Comparison of ENCODE assay signal across 27 cellular contexts in genomic region chr1:17525996-17526686, GRCh38. TPM values are rescaled to one million over a fixed set of nuclear protein-coding genes. Genes with fewer than 3 reads are reported as not detected.
DNase-seq lines count a peak whose midpoint lies in the region; ATAC-seq, FAIRE-seq and TF ChIP-seq lines count a peak whose summit lies in the region.
"Had no signal": no experiment of that assay in that cellular context is flagged by ENCODE, and none has a peak within 500 bp of the region (broad histone marks: within the 10 kb centered on the region; RNA-seq: fewer than 3 reads in every experiment).

No MANE protein-coding gene starts in this region.

- no peak overlapping the region for H2AFZ ChIP-seq in HepG2 (ENCODE audit: low read length)
- no peak overlapping the region for H2AFZ ChIP-seq in osteoblast (ENCODE audit: low read length)

- WGBS in HepG2 (ENCODE audit: low lambda C conversion rate), result 15% methylated on average over 3 of the region's 4 CpGs
- WGBS in right lobe of liver (ENCODE audit: insufficient coverage, low coverage, low lambda C conversion rate, missing lambda C conversion rate), result 82% methylated on average over 3 of the region's 4 CpGs
- WGBS in esophagus muscularis mucosa, result 82% methylated on average over 4 of the region's 4 CpGs

- CTCF ChIA-PET in HepG2 (lab: Yijun Ruan, JAX; ENCODE audit: low intra/inter-chr PET ratio, low total read pairs), result no interaction called here

- no peak for ATAC-seq in HepG2
- no peak for ATAC-seq in right lobe of liver
- no peak for ATAC-seq in HG02642 (IDR thresholded peaks at IDR 0.05; ENCODE audit: poor library complexity, unreplicated experiment)
- ATAC-seq: activated T-helper 17 cell treated with anti-CD3 and anti-CD28 coated beads, Interleukin-2, amount 50 U/mL, for 72 hours; GM12878; left colon; naive thymus-derived CD4-positive, alpha-beta T cell; sciatic nerve; T-helper 17 cell had no signal

- no peak overlapping the region for H3K9ac ChIP-seq in HepG2 (ENCODE audit: insufficient read depth, low read depth, low read length)
- H3K9ac ChIP-seq: parathyroid adenoma had no signal

- intact Hi-C loops in HepG2 (cut with micrococcal nuclease; ENCODE audit: unreplicated experiment), result no loop called here
- intact Hi-C loops in right lobe of liver (cut with DNase I), result no loop called here
- intact Hi-C loops in esophagus muscularis mucosa (cut with DNase I), result no loop called here

- H3K9me3 ChIP-seq in HepG2 (ENCODE audit: low read length), result no peaks in the 10 kb centered on the region
- H3K9me3 ChIP-seq in right lobe of liver, result no peaks in the 10 kb centered on the region
- H3K9me3 ChIP-seq in esophagus muscularis mucosa, result no peaks in the 10 kb centered on the region
- no peaks in the 10 kb centered on the region for H3K9me3 ChIP-seq in osteoblast (ENCODE audit: low read depth, low read length)

- H3K27me3 ChIP-seq in HepG2 (ENCODE audit: control insufficient read depth in 1 of 2, insufficient read depth in 2 of 2, low read length in 2 of 2) (peaks cover 4 to 28% of the 10 kb centered on the region in 2 experiments; a peak in 3 of 5 replicates), right lobe of liver (no peaks in the 10 kb centered on the region), esophagus muscularis mucosa (no peaks in the 10 kb centered on the region), osteoblast (ENCODE audit: insufficient read depth, low read length) (peaks cover 5% of the 10 kb centered on the region)

- H3K4me3 ChIP-seq in HepG2 (replicated peaks in 1 of 3; ENCODE audit: insufficient read depth in 1 of 3, low read depth in 2 of 3, low read length in 3 of 3), result no peak overlapping the region
- no peak overlapping the region for H3K4me3 ChIP-seq in right lobe of liver
- no peak overlapping the region for H3K4me3 ChIP-seq in esophagus muscularis mucosa
- no peak overlapping the region for H3K4me3 ChIP-seq in osteoblast (ENCODE audit: insufficient read depth, low read length)
- H3K4me3 ChIP-seq: GM12878, GM23338, SK-N-MC had no signal

- in situ Hi-C loops in HepG2 (cut with HindIII; ENCODE audit: extremely low pct_ligation_motif_present, low pct_unique_long_range_greater_than_20kb), result no loop called here

- no peak for TF ChIP-seq POLR2A in HepG2 (IDR thresholded peaks at IDR 0.05; ENCODE audit: insufficient read depth in 1 of 2, low read depth in 2 of 2, low read length in 2 of 2)
- no peak for TF ChIP-seq POLR2A in right lobe of liver (IDR thresholded peaks at IDR 0.05)
- no peak for TF ChIP-seq POLR2A in esophagus muscularis mucosa (IDR thresholded peaks at IDR 0.05; ENCODE audit: low read depth)

- POLR2A ChIA-PET in HepG2 (lab: Yijun Ruan, JAX), result no interaction called here

- no peak overlapping the region for H3K4me2 ChIP-seq in HepG2 (ENCODE audit: low read depth, low read length)
- H3K4me2 ChIP-seq in osteoblast (ENCODE audit: insufficient read depth, low read length), result no peak overlapping the region
- H3K4me2 ChIP-seq: GM23338 had no signal

- TF ChIP-seq CTCF in HepG2 (CRISPR knock-in tag; IDR thresholded peaks at IDR 0.05) (no peak), right lobe of liver (IDR thresholded peaks at IDR 0.05) (no peak), esophagus muscularis mucosa (IDR thresholded peaks at IDR 0.05) (no peak), osteoblast (IDR thresholded peaks at IDR 0.05; ENCODE audit: extremely low read depth, low read depth, low read length) (no peak)

- H3K79me2 ChIP-seq in HepG2 (ENCODE audit: insufficient read depth, low read length) (no peaks in the 10 kb centered on the region), osteoblast (ENCODE audit: insufficient read depth, low read length) (no peaks in the 10 kb centered on the region)
- H3K79me2 ChIP-seq: parathyroid adenoma had no signal

- no peak for FAIRE-seq in HepG2 (lab: Jason Lieb, UNC)
- FAIRE-seq: astrocyte, GM12878 had no signal

- peaks cover 10% of the 10 kb centered on the region for H3K4me1 ChIP-seq in HepG2 (ENCODE audit: insufficient read depth, low read length)
- H3K4me1 ChIP-seq in right lobe of liver, result peaks cover 0 to 11% (median 6%) of the 10 kb centered on the region in 4 donors
- H3K4me1 ChIP-seq in esophagus muscularis mucosa, result peaks cover 8 to 50% (median 43%) of the 10 kb centered on the region in 4 donors
- peaks cover 11% of the 10 kb centered on the region for H3K4me1 ChIP-seq in osteoblast (ENCODE audit: insufficient read depth, low read length)

- TF ChIP-seq EP300 in HepG2 (IDR thresholded peaks at IDR 0.05; ENCODE audit: low read depth in 2 of 2, low read length in 2 of 2), result no peak
- no peak for TF ChIP-seq EP300 in HepG2 (CRISPR knock-in tag; IDR thresholded peaks at IDR 0.05; ENCODE audit: borderline replicate concordance)
- no peak for TF ChIP-seq EP300 in esophagus muscularis mucosa (IDR thresholded peaks at IDR 0.05)

- TF ChIP-seq RAD21 in HepG2 (CRISPR knock-in tag; IDR thresholded peaks at IDR 0.05), result no peak

- DNase-seq in HepG2 (ENCODE audit: low spot score), result no peak
- DNase-seq in right lobe of liver, result no peak
- no peak for DNase-seq in esophagus muscularis mucosa (ENCODE audit: extremely low spot score)
- peak; percentile 66 for DNase-seq in osteoblast (ENCODE audit: insufficient read length, low spot score, missing footprints)
- no peak for DNase-seq in NCI-H187 treated with DMSO at 0.1 percent for 48 hours (lab: John Stamatoyannopoulos, UW)
- no peak for DNase-seq in SHP77 (lab: John Stamatoyannopoulos, UW)
- no peak for DNase-seq in superior temporal gyrus (ENCODE audit: extremely low spot score)
- DNase-seq: 8988T; activated CD4-positive, alpha-beta T cell treated with anti-CD3 and anti-CD28 coated beads for 48 hours; AML-193; cerebellar nuclear complex; effector memory CD4-positive, alpha-beta T cell; left colon; mesenchymal stem cell; naive thymus-derived CD4-positive, alpha-beta T cell; NCI-H2107; NCI-H510A treated with DMSO at 0.1 percent for 48 hours; NK-92 treated with Interleukin-12 subunit alpha and Interleukin-12 subunit beta, amount 100 ng/mL, for 24 hours; T-helper 17 cell had no signal

- BruUV-seq in HepG2 (replicated peaks; lab: Mats Ljungman, UMichigan), result no TSS peak

- H4K20me1 ChIP-seq in HepG2 (ENCODE audit: insufficient read depth, low read length) (no peaks in the 10 kb centered on the region), osteoblast (ENCODE audit: insufficient read depth, low read length) (no peaks in the 10 kb centered on the region)

- H3K36me3 ChIP-seq in HepG2 (replicated peaks in 1 of 2; ENCODE audit: control insufficient read depth in 1 of 2, insufficient read depth in 2 of 2, low read length in 2 of 2) (no peaks in the 10 kb centered on the region), right lobe of liver (no peaks in the 10 kb centered on the region), esophagus muscularis mucosa (no peaks in the 10 kb centered on the region), osteoblast (ENCODE audit: insufficient read depth, low read length) (no peaks in the 10 kb centered on the region)

- no peak overlapping the region for H3K27ac ChIP-seq in HepG2 (ENCODE audit: extremely low read length, insufficient read depth, low read length)
- H3K27ac ChIP-seq in right lobe of liver, result no peak overlapping the region
- peak overlapping the region; percentile 82 to 98 (median 86) for H3K27ac ChIP-seq in esophagus muscularis mucosa (replicated peaks in 1 of 4)
- H3K27ac ChIP-seq in osteoblast (ENCODE audit: low read depth, low read length), result no peak overlapping the region
- H3K27ac ChIP-seq: SK-N-MC had no signal

RNA-seq across cellular contexts. Expression of gene ARHGEF10L, which starts 13.4 kb away (rescaled TPM):
- total RNA-seq in HepG2 (2016; rRNA removed; fragmentation: Illumina TruSeq; extraction: Trizol) (26.2 and 46.5 TPM in 2 replicates), right lobe of liver (100 to 1,000 TPM in 2 of 6 experiments, 10 to 100 TPM in 4; 59.7 to 124 (median 87.4) TPM), esophagus muscularis mucosa (10 to 100 TPM; 46.6 to 93.0 (median 66.9) TPM), osteoblast (33.3 and 39.1 TPM in 2 replicates)
- total RNA-seq in HepG2 (2016; cell fraction: cytosol; rRNA removed; fragmentation: Illumina TruSeq; extraction: Trizol; ENCODE audit: low read depth), result 13.6 and 14.7 TPM in 2 replicates
- 24.8 and 47.9 TPM in 2 replicates for total RNA-seq in HepG2 (2016; cell fraction: insoluble cytoplasmic fraction; rRNA removed; fragmentation: Illumina TruSeq; extraction: Trizol)
- 19.1 and 19.9 TPM in 2 replicates for total RNA-seq in HepG2 (2016; cell fraction: membrane; rRNA removed; fragmentation: Illumina TruSeq; extraction: Trizol)
- 59.8 and 74.6 TPM in 2 replicates for total RNA-seq in HepG2 (2016; cell fraction: nucleus; rRNA removed; fragmentation: Illumina TruSeq; extraction: Trizol)
- 78.3 and 107 TPM in 2 replicates for polyA plus RNA-seq in HepG2 (2011; rRNA removed)
- 20.2 and 37.0 TPM in 2 replicates for polyA plus RNA-seq in HepG2 (2011; cell fraction: cytosol; rRNA removed)
- 844 and 1,154 TPM in 2 replicates for polyA plus RNA-seq in HepG2 (2011; cell fraction: nucleus; rRNA removed)
- 43.3 and 63.3 TPM in 2 replicates for polyA plus RNA-seq in HepG2 (2012)
- polyA plus RNA-seq in HepG2 (2016; cell fraction: cytosol; fragmentation: Illumina TruSeq; extraction: Trizol; ENCODE audit: low read depth), result 2.2 and 2.8 TPM in 2 replicates
- polyA plus RNA-seq in HepG2 (2016; cell fraction: insoluble cytoplasmic fraction; fragmentation: Illumina TruSeq; extraction: Trizol; ENCODE audit: low read depth), result 18.1 and 22.2 TPM in 2 replicates
- 4.7 and 5.9 TPM in 2 replicates for polyA plus RNA-seq in HepG2 (2016; cell fraction: membrane; fragmentation: Illumina TruSeq; extraction: Trizol; ENCODE audit: low read depth)
- polyA plus RNA-seq in HepG2 (2016; cell fraction: nucleus; fragmentation: Illumina TruSeq; extraction: Trizol; ENCODE audit: insufficient read depth, low read depth), result 127 and 131 TPM in 2 replicates
- 15.7 and 166 TPM in 2 replicates for polyA minus RNA-seq in HepG2 (2011; rRNA and poly(A)+ RNA removed; ENCODE audit: low replicate concordance)
- polyA minus RNA-seq in HepG2 (2011; cell fraction: cytosol; rRNA and poly(A)+ RNA removed), result 36.6 and 43.4 TPM in 2 replicates
- polyA minus RNA-seq in HepG2 (2011; cell fraction: nucleus; rRNA and poly(A)+ RNA removed), result 147 and 148 TPM in 2 replicates
- total RNA-seq: activated T-helper 17 cell treated with anti-CD3 and anti-CD28 coated beads, Interleukin-2, amount 50 U/mL, for 72 hours had no signal
- polyA plus RNA-seq: naive thymus-derived CD4-positive, alpha-beta T cell had no signal

Comparison
In these comparisons a context has a peak if more than half of its experiments do, and no peak if none do; other contexts are left out.
1. H3K27ac ChIP-seq: peak in esophagus muscularis mucosa (4 of 4); none in HepG2 (single experiment), right lobe of liver (0 of 3) and osteoblast (single experiment).